ENCODE assay signal across 2 cellular contexts in the genomic region with DNA sequence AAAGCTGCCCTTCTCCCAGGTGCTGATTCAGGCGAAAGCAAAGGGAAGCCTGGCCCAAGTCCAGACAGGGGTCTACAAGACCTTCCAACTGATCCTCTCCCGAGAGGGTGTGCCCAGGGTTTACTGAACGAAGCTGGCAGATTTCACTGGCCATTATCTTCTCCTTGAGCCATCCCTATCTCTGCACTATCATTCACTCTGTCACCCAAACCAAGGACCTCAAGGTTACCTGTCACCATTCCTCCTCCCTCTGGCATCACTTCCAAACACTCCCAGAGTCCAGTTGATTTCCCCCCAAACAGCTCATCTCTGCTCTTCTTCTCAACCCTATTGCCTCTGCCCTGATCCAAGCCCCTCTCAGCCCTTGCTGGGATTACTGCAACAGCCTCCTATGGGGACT.
TF ChIP-seq lines count a peak whose summit lies in the region.

No MANE protein-coding gene starts in this region.

TF ChIP-seq in WTC11, 78 proteins besides CTCF, POLR2A, EP300 and RAD21 (continues in another document):
- TF ChIP-seq, protein P1, sequence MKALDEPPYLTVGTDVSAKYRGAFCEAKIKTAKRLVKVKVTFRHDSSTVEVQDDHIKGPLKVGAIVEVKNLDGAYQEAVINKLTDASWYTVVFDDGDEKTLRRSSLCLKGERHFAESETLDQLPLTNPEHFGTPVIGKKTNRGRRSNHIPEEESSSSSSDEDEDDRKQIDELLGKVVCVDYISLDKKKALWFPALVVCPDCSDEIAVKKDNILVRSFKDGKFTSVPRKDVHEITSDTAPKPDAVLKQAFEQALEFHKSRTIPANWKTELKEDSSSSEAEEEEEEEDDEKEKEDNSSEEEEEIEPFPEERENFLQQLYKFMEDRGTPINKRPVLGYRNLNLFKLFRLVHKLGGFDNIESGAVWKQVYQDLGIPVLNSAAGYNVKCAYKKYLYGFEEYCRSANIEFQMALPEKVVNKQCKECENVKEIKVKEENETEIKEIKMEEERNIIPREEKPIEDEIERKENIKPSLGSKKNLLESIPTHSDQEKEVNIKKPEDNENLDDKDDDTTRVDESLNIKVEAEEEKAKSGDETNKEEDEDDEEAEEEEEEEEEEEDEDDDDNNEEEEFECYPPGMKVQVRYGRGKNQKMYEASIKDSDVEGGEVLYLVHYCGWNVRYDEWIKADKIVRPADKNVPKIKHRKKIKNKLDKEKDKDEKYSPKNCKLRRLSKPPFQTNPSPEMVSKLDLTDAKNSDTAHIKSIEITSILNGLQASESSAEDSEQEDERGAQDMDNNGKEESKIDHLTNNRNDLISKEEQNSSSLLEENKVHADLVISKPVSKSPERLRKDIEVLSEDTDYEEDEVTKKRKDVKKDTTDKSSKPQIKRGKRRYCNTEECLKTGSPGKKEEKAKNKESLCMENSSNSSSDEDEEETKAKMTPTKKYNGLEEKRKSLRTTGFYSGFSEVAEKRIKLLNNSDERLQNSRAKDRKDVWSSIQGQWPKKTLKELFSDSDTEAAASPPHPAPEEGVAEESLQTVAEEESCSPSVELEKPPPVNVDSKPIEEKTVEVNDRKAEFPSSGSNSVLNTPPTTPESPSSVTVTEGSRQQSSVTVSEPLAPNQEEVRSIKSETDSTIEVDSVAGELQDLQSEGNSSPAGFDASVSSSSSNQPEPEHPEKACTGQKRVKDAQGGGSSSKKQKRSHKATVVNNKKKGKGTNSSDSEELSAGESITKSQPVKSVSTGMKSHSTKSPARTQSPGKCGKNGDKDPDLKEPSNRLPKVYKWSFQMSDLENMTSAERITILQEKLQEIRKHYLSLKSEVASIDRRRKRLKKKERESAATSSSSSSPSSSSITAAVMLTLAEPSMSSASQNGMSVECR (CRISPR knock-in tag; IDR thresholded peaks at IDR 0.05; ENCODE audit: borderline replicate concordance) = no peak
- TF ChIP-seq ESRRA (CRISPR knock-in tag; IDR thresholded peaks at IDR 0.05; ENCODE audit: borderline replicate concordance) = no peak
- TF ChIP-seq, protein P2, sequence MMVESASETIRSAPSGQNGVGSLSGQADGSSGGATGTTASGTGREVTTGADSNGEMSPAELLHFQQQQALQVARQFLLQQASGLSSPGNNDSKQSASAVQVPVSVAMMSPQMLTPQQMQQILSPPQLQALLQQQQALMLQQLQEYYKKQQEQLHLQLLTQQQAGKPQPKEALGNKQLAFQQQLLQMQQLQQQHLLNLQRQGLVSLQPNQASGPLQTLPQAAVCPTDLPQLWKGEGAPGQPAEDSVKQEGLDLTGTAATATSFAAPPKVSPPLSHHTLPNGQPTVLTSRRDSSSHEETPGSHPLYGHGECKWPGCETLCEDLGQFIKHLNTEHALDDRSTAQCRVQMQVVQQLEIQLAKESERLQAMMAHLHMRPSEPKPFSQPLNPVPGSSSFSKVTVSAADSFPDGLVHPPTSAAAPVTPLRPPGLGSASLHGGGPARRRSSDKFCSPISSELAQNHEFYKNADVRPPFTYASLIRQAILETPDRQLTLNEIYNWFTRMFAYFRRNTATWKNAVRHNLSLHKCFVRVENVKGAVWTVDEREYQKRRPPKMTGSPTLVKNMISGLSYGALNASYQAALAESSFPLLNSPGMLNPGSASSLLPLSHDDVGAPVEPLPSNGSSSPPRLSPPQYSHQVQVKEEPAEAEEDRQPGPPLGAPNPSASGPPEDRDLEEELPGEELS (CRISPR knock-in tag; IDR thresholded peaks at IDR 0.05) = no peak
- TF ChIP-seq, protein P3, sequence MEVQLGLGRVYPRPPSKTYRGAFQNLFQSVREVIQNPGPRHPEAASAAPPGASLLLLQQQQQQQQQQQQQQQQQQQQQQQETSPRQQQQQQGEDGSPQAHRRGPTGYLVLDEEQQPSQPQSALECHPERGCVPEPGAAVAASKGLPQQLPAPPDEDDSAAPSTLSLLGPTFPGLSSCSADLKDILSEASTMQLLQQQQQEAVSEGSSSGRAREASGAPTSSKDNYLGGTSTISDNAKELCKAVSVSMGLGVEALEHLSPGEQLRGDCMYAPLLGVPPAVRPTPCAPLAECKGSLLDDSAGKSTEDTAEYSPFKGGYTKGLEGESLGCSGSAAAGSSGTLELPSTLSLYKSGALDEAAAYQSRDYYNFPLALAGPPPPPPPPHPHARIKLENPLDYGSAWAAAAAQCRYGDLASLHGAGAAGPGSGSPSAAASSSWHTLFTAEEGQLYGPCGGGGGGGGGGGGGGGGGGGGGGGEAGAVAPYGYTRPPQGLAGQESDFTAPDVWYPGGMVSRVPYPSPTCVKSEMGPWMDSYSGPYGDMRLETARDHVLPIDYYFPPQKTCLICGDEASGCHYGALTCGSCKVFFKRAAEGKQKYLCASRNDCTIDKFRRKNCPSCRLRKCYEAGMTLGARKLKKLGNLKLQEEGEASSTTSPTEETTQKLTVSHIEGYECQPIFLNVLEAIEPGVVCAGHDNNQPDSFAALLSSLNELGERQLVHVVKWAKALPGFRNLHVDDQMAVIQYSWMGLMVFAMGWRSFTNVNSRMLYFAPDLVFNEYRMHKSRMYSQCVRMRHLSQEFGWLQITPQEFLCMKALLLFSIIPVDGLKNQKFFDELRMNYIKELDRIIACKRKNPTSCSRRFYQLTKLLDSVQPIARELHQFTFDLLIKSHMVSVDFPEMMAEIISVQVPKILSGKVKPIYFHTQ (CRISPR knock-in tag; IDR thresholded peaks at IDR 0.05) = no peak
- TF ChIP-seq, protein P4, sequence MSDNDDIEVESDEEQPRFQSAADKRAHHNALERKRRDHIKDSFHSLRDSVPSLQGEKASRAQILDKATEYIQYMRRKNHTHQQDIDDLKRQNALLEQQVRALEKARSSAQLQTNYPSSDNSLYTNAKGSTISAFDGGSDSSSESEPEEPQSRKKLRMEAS (CRISPR knock-in tag; IDR thresholded peaks at IDR 0.05) = no peak
- no peak for TF ChIP-seq ZNF219 (CRISPR knock-in tag; IDR thresholded peaks at IDR 0.05; ENCODE audit: borderline replicate concordance)
- TF ChIP-seq, protein P5, sequence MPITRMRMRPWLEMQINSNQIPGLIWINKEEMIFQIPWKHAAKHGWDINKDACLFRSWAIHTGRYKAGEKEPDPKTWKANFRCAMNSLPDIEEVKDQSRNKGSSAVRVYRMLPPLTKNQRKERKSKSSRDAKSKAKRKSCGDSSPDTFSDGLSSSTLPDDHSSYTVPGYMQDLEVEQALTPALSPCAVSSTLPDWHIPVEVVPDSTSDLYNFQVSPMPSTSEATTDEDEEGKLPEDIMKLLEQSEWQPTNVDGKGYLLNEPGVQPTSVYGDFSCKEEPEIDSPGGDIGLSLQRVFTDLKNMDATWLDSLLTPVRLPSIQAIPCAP (CRISPR knock-in tag; IDR thresholded peaks at IDR 0.05) = no peak
- no peak for TF ChIP-seq SP1 (CRISPR knock-in tag; conservative IDR thresholded peaks at IDR 0.05)
- TF ChIP-seq NFYB (CRISPR knock-in tag; conservative IDR thresholded peaks at IDR 0.05; ENCODE audit: low read depth) = no peak

TF ChIP-seq in HepG2, 621 proteins besides CTCF, POLR2A, EP300 and RAD21:
- TF ChIP-seq ZNF335 (CRISPR knock-in tag; IDR thresholded peaks at IDR 0.05) (no peak), MZF1 (CRISPR knock-in tag; IDR thresholded peaks at IDR 0.05; ENCODE audit: borderline replicate concordance) (no peak), GTF3A (CRISPR knock-in tag; conservative IDR thresholded peaks at IDR 0.05) (no peak), RNF2 (conservative IDR thresholded peaks at IDR 0.05; ENCODE audit: low read depth) (no peak), ZSCAN29 (CRISPR knock-in tag; conservative IDR thresholded peaks at IDR 0.05) (no peak), HHEX (CRISPR knock-in tag; IDR thresholded peaks at IDR 0.05) (no peak), TBX3 (IDR thresholded peaks at IDR 0.05; ENCODE audit: borderline replicate concordance) (no peak), GATAD1 (CRISPR knock-in tag; IDR thresholded peaks at IDR 0.05) (no peak), GPN1 (CRISPR knock-in tag; IDR thresholded peaks at IDR 0.05; ENCODE audit: borderline replicate concordance) (no peak), ZNF138 (CRISPR knock-in tag; IDR thresholded peaks at IDR 0.05; ENCODE audit: low read depth) (no peak), KDM1A (CRISPR knock-in tag; IDR thresholded peaks at IDR 0.05) (no peak), ZSCAN25 (CRISPR knock-in tag; IDR thresholded peaks at IDR 0.05) (no peak), THYN1 (CRISPR knock-in tag; IDR thresholded peaks at IDR 0.05; ENCODE audit: borderline replicate concordance, low read depth) (no peak)
- TF ChIP-seq, protein P6, sequence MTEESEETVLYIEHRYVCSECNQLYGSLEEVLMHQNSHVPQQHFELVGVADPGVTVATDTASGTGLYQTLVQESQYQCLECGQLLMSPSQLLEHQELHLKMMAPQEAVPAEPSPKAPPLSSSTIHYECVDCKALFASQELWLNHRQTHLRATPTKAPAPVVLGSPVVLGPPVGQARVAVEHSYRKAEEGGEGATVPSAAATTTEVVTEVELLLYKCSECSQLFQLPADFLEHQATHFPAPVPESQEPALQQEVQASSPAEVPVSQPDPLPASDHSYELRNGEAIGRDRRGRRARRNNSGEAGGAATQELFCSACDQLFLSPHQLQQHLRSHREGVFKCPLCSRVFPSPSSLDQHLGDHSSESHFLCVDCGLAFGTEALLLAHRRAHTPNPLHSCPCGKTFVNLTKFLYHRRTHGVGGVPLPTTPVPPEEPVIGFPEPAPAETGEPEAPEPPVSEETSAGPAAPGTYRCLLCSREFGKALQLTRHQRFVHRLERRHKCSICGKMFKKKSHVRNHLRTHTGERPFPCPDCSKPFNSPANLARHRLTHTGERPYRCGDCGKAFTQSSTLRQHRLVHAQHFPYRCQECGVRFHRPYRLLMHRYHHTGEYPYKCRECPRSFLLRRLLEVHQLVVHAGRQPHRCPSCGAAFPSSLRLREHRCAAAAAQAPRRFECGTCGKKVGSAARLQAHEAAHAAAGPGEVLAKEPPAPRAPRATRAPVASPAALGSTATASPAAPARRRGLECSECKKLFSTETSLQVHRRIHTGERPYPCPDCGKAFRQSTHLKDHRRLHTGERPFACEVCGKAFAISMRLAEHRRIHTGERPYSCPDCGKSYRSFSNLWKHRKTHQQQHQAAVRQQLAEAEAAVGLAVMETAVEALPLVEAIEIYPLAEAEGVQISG (CRISPR knock-in tag; IDR thresholded peaks at IDR 0.05) = no peak
- TF ChIP-seq, protein P7, sequence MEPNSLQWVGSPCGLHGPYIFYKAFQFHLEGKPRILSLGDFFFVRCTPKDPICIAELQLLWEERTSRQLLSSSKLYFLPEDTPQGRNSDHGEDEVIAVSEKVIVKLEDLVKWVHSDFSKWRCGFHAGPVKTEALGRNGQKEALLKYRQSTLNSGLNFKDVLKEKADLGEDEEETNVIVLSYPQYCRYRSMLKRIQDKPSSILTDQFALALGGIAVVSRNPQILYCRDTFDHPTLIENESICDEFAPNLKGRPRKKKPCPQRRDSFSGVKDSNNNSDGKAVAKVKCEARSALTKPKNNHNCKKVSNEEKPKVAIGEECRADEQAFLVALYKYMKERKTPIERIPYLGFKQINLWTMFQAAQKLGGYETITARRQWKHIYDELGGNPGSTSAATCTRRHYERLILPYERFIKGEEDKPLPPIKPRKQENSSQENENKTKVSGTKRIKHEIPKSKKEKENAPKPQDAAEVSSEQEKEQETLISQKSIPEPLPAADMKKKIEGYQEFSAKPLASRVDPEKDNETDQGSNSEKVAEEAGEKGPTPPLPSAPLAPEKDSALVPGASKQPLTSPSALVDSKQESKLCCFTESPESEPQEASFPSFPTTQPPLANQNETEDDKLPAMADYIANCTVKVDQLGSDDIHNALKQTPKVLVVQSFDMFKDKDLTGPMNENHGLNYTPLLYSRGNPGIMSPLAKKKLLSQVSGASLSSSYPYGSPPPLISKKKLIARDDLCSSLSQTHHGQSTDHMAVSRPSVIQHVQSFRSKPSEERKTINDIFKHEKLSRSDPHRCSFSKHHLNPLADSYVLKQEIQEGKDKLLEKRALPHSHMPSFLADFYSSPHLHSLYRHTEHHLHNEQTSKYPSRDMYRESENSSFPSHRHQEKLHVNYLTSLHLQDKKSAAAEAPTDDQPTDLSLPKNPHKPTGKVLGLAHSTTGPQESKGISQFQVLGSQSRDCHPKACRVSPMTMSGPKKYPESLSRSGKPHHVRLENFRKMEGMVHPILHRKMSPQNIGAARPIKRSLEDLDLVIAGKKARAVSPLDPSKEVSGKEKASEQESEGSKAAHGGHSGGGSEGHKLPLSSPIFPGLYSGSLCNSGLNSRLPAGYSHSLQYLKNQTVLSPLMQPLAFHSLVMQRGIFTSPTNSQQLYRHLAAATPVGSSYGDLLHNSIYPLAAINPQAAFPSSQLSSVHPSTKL (CRISPR knock-in tag; IDR thresholded peaks at IDR 0.05) = no peak
- TF ChIP-seq, protein P8, sequence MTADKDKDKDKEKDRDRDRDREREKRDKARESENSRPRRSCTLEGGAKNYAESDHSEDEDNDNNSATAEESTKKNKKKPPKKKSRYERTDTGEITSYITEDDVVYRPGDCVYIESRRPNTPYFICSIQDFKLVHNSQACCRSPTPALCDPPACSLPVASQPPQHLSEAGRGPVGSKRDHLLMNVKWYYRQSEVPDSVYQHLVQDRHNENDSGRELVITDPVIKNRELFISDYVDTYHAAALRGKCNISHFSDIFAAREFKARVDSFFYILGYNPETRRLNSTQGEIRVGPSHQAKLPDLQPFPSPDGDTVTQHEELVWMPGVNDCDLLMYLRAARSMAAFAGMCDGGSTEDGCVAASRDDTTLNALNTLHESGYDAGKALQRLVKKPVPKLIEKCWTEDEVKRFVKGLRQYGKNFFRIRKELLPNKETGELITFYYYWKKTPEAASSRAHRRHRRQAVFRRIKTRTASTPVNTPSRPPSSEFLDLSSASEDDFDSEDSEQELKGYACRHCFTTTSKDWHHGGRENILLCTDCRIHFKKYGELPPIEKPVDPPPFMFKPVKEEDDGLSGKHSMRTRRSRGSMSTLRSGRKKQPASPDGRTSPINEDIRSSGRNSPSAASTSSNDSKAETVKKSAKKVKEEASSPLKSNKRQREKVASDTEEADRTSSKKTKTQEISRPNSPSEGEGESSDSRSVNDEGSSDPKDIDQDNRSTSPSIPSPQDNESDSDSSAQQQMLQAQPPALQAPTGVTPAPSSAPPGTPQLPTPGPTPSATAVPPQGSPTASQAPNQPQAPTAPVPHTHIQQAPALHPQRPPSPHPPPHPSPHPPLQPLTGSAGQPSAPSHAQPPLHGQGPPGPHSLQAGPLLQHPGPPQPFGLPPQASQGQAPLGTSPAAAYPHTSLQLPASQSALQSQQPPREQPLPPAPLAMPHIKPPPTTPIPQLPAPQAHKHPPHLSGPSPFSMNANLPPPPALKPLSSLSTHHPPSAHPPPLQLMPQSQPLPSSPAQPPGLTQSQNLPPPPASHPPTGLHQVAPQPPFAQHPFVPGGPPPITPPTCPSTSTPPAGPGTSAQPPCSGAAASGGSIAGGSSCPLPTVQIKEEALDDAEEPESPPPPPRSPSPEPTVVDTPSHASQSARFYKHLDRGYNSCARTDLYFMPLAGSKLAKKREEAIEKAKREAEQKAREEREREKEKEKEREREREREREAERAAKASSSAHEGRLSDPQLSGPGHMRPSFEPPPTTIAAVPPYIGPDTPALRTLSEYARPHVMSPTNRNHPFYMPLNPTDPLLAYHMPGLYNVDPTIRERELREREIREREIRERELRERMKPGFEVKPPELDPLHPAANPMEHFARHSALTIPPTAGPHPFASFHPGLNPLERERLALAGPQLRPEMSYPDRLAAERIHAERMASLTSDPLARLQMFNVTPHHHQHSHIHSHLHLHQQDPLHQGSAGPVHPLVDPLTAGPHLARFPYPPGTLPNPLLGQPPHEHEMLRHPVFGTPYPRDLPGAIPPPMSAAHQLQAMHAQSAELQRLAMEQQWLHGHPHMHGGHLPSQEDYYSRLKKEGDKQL (CRISPR knock-in tag; IDR thresholded peaks at IDR 0.05; ENCODE audit: low read depth) = no peak
